17 cellular contexts compared by ENCODE assay signal in the genomic region with DNA sequence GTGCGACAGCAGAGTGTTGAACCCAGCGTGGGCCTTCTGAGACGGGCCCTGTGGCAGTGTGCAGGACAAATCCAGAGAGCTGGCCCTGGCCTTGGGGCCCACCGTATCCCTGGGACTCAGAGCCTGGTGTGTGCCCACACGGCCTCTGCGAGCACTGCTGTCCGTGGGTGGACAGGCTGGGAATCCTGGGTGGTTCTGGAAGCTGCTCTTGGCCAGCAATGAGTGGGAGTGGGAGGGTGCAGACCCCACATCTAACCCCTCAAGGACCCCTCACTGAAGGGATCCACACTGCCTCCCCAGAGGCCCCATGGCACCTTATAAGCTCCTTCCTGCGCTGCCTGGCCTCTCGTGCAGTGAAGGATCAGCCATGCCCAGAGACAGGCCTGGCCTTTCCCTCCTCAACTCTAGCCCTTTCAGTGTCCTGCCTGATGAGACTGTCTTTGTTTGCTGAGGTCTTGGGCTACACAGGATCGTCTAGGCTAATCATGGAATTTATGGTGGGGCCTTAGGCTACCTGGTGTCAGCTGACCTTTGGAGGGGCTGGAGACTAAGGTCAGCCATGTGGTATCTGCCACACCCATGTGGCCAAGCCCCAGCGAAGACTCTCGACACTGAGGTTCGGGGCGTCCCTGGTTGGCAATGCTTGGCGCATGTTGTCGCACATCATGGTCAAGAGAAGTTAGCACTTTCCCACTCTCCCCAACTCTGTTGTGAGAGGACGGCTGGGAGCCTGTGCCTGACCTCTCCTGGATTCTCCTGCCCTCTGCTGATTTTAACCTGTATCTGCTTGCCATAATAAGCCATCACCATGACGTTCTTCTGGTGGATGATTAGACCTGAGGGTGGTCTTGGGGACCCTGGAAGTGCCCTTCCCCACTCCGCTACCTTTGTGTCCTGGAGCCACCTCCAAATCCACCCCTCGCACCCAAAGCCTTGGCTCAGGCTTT.
"Had no signal": no experiment of that assay in that cellular context is flagged by ENCODE, and none has a peak within 500 bp of the region (broad histone marks: within the 10 kb centered on the region; RNA-seq: fewer than 3 reads in every experiment).

No MANE protein-coding gene starts in this region.

- H3K27ac ChIP-seq: coronary artery, foreskin keratinocyte, right atrium auricular region, transverse colon, vagina had no signal

- H3K9me3 ChIP-seq: right atrium auricular region, transverse colon, vagina had no signal

- H3K4me1 ChIP-seq: foreskin keratinocyte, right atrium auricular region, transverse colon, vagina had no signal

- H3K36me3 ChIP-seq: right atrium auricular region, transverse colon, vagina had no signal

- ATAC-seq: foreskin keratinocyte, natural killer cell had no signal

- DNase-seq: activated CD4-positive, alpha-beta memory T cell treated with anti-CD3 and anti-CD28 coated beads, Interleukin-2, amount 10 ng/mL, durations not matched to agents 7 days and 5 days; activated CD4-positive, alpha-beta T cell treated with anti-CD3 and anti-CD28 coated beads for 4 hours; activated naive CD4-positive, alpha-beta T cell treated with anti-CD3 and anti-CD28 coated beads, Interleukin-2, amount 10 ng/mL, durations not matched to agents 7 days and 5 days; activated T-cell treated with anti-CD3 and anti-CD28 coated beads, Interleukin-2, amount 50 U/mL, for 24 hours; caudate nucleus; foreskin keratinocyte; glutamatergic neuron; mammary epithelial cell; natural killer cell; nucleus accumbens; small intestine; stimulated activated CD4-positive, alpha-beta T cell treated with anti-CD3 and anti-CD28 coated beads, Interleukin-4, amount 100 ng/mL, for 24 hours; stimulated activated naive CD4-positive, alpha-beta T cell treated with Interleukin-2 at 50 U/mL for 16 hours; transverse colon had no signal

- H3K27me3 ChIP-seq: foreskin keratinocyte, right atrium auricular region, transverse colon, vagina had no signal

- H3K4me3 ChIP-seq: coronary artery, right atrium auricular region, transverse colon, vagina had no signal
